8 cellular contexts compared by ENCODE assay signal in the genomic region with DNA sequence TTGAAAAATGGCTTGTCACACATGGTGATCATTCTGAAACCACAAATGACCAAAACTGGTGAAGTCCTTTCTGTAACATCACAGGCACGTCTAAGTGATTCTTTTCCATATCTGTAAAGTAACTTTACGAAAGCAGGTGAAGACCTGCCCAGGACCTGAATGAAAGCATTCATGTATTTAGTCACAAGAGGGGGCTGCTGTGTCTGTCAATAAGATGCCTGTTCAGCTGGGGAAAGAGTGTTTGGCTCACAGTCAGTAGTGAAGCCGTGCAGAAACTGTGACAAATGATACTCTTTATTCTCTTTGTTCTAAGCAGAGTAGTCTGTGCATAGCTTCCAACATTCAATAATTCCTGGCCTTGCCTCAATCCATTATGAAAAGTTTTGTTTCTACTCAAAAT.
A peak's percentile ranks its signal among the peaks of the same experiment; 100 is the strongest.
DNase-seq lines count a peak whose midpoint lies in the region; ATAC-seq and TF ChIP-seq lines count a peak whose summit lies in the region.

No MANE protein-coding gene starts in this region.

- H3K36me3 Mint-ChIP-seq in activated T-cell treated with anti-CD3 and anti-CD28 coated beads, Interleukin-2, amount 50 U/mL, for 72 hours (ENCODE audit: insufficient read depth in 2 of 2), result no peaks in the 10 kb centered on the region

- DNase-seq in left ventricle myocardium inferior (no peak), heart left ventricle (no peak), HuH-7.5 (ENCODE audit: low spot score) (peak; percentile 4), left lung (no peak), mesenchymal stem cell (no peak)
- DNase-seq in activated T-cell treated with anti-CD3 and anti-CD28 coated beads, Interleukin-2, amount 50 U/mL, for 72 hours, result peak; percentile 32 to 36
- no peak for DNase-seq in effector CD8-positive, alpha-beta T cell (lab: John Stamatoyannopoulos, UW)

- 12 to 21% (median 18%) methylated on average over 3 of the region's 3 CpGs for WGBS in heart left ventricle, 4 donors
- 52% methylated on average over 3 of the region's 3 CpGs for WGBS in mesenchymal stem cell

- H2BK12ac ChIP-seq in mesenchymal stem cell (ENCODE audit: low read length in 2 of 2), result no peak overlapping the region

- H3K18ac ChIP-seq in mesenchymal stem cell (ENCODE audit: low read depth in 1 of 2, low read length in 2 of 2), result no peak overlapping the region

- H3K4ac ChIP-seq in mesenchymal stem cell (ENCODE audit: low read depth in 1 of 2, low read length in 2 of 2), result no peak overlapping the region

- H4K91ac ChIP-seq in mesenchymal stem cell (ENCODE audit: low read length), result no peak overlapping the region

- H3K36me3 ChIP-seq in left ventricle myocardium inferior, result no peaks in the 10 kb centered on the region
- no peaks in the 10 kb centered on the region for H3K36me3 ChIP-seq in heart left ventricle
- H3K36me3 ChIP-seq in left lung, result no peaks in the 10 kb centered on the region
- H3K36me3 ChIP-seq in mesenchymal stem cell (ENCODE audit: control insufficient read depth in 1 of 2, insufficient read depth in 2 of 2, low read depth in 1 of 2, low read length in 2 of 2), result no peaks in the 10 kb centered on the region

- ATAC-seq in heart left ventricle (no peak), left lung (peak; percentile 67), HG02970 (IDR thresholded peaks at IDR 0.05; ENCODE audit: low FRiP score, unreplicated experiment) (no peak)
- ATAC-seq in activated T-cell treated with anti-CD3 and anti-CD28 coated beads, Interleukin-2, amount 50 U/mL, for 72 hours (replicated peaks in 1 of 2), result peak; percentile 85 to 91

- H3K9me3 ChIP-seq in left ventricle myocardium inferior (replicated peaks), result no peaks in the 10 kb centered on the region
- H3K9me3 ChIP-seq in heart left ventricle, result no peaks in the 10 kb centered on the region
- no peaks in the 10 kb centered on the region for H3K9me3 ChIP-seq in left lung
- no peaks in the 10 kb centered on the region for H3K9me3 ChIP-seq in mesenchymal stem cell (ENCODE audit: control insufficient read depth, low read length)

- H2BK120ac ChIP-seq in mesenchymal stem cell (ENCODE audit: low read depth, low read length), result no peak overlapping the region

- peak overlapping the region; percentile 88 for H3K27ac Mint-ChIP-seq in activated T-cell treated with anti-CD3 and anti-CD28 coated beads, Interleukin-2, amount 50 U/mL, for 72 hours

- no peak overlapping the region for H3K23ac ChIP-seq in mesenchymal stem cell (ENCODE audit: low read length in 2 of 2)

- TF ChIP-seq POLR2A in heart left ventricle (IDR thresholded peaks at IDR 0.05), result no peak

- no peak overlapping the region for H2BK15ac ChIP-seq in mesenchymal stem cell (ENCODE audit: low read depth, poor library complexity, severe bottlenecking)

- H2AK5ac ChIP-seq in mesenchymal stem cell (ENCODE audit: low read length, severe bottlenecking), result no peak overlapping the region

- no peak overlapping the region for H2AFZ ChIP-seq in mesenchymal stem cell (ENCODE audit: low read depth, low read length)

- H3K4me1 ChIP-seq in left ventricle myocardium inferior (no peaks in the 10 kb centered on the region), heart left ventricle (no peaks in the 10 kb centered on the region), left lung (no peaks in the 10 kb centered on the region), mesenchymal stem cell (ENCODE audit: control insufficient read depth, insufficient read depth, low read depth, low read length) (no peaks in the 10 kb centered on the region)

- peaks cover 44% of the 10 kb centered on the region for H3K4me1 Mint-ChIP-seq in activated T-cell treated with anti-CD3 and anti-CD28 coated beads, Interleukin-2, amount 50 U/mL, for 72 hours (ENCODE audit: low read depth)

- TF ChIP-seq CTCF in left ventricle myocardium inferior (IDR thresholded peaks at IDR 0.05; ENCODE audit: borderline replicate concordance) (peak; percentile 32), heart left ventricle (IDR thresholded peaks at IDR 0.05) (peak in 5 of 12 donors; percentile 8 to 26 (median 19)), left lung (IDR thresholded peaks at IDR 0.05) (no peak)

- intact Hi-C loops in left ventricle myocardium inferior (cut with micrococcal nuclease) (no loop called here), heart left ventricle (cut with DNase I) (no loop called here), left lung (cut with DNase I) (no loop called here)

- H4K8ac ChIP-seq in mesenchymal stem cell (ENCODE audit: low read length), result no peak overlapping the region

- H2BK5ac ChIP-seq in mesenchymal stem cell (ENCODE audit: low read depth, low read length, poor library complexity, severe bottlenecking), result no peak overlapping the region

- no peak overlapping the region for H3K27ac ChIP-seq in left ventricle myocardium inferior (replicated peaks)
- no peak overlapping the region for H3K27ac ChIP-seq in heart left ventricle
- no peak overlapping the region for H3K27ac ChIP-seq in left lung
- H3K27ac ChIP-seq in mesenchymal stem cell (ENCODE audit: low read length, poor library complexity, severe bottlenecking), result no peak overlapping the region

- no peak overlapping the region for H3K14ac ChIP-seq in mesenchymal stem cell (ENCODE audit: low read length in 2 of 2)

- no peaks in the 10 kb centered on the region for H3K79me1 ChIP-seq in mesenchymal stem cell (replicated peaks; ENCODE audit: low read length, poor library complexity, severe bottlenecking)

- H3K4me3 ChIP-seq in left ventricle myocardium inferior (no peak overlapping the region), heart left ventricle (no peak overlapping the region), left lung (no peak overlapping the region), mesenchymal stem cell (ENCODE audit: insufficient read depth in 1 of 2, low read depth in 1 of 2, low read length in 2 of 2) (no peak overlapping the region)

- H3K4me2 ChIP-seq in mesenchymal stem cell (ENCODE audit: low read length, poor library complexity, severe bottlenecking), result no peak overlapping the region

- H3K27me3 Mint-ChIP-seq in activated T-cell treated with anti-CD3 and anti-CD28 coated beads, Interleukin-2, amount 50 U/mL, for 72 hours (ENCODE audit: low read depth), result no peaks in the 10 kb centered on the region

- peaks cover 2% of the 10 kb centered on the region for H3K27me3 ChIP-seq in left ventricle myocardium inferior (ENCODE audit: low read depth)
- peaks cover 0 to 8% (median 0%) of the 10 kb centered on the region in 9 donors for H3K27me3 ChIP-seq in heart left ventricle
- no peaks in the 10 kb centered on the region for H3K27me3 ChIP-seq in left lung
- H3K27me3 ChIP-seq in mesenchymal stem cell (ENCODE audit: control insufficient read depth in 1 of 2, insufficient read depth in 1 of 2, low read length in 2 of 2), result peaks cover 0 to 10% of the 10 kb centered on the region in 2 experiments

- H3K9ac ChIP-seq in mesenchymal stem cell (ENCODE audit: low read length), result no peak overlapping the region

- peak overlapping the region; percentile 57 to 79 for H3K4me3 Mint-ChIP-seq in activated T-cell treated with anti-CD3 and anti-CD28 coated beads, Interleukin-2, amount 50 U/mL, for 72 hours

- H3K9me3 Mint-ChIP-seq in activated T-cell treated with anti-CD3 and anti-CD28 coated beads, Interleukin-2, amount 50 U/mL, for 72 hours, result no peaks in the 10 kb centered on the region

Comparison
In these comparisons a context has a peak if more than half of its experiments do, and no peak if none do; other contexts are left out.
1. DNase-seq: peak in HuH-7.5 (single experiment) and activated T-cell treated with anti-CD3 and anti-CD28 coated beads, Interleukin-2, amount 50 U/mL, for 72 hours (2 of 2); none in left ventricle myocardium inferior (single experiment), heart left ventricle (0 of 5), left lung (0 of 2), mesenchymal stem cell (single experiment) and effector CD8-positive, alpha-beta T cell (single experiment).
2. ATAC-seq: peak in activated T-cell treated with anti-CD3 and anti-CD28 coated beads, Interleukin-2, amount 50 U/mL, for 72 hours (2 of 2) and left lung (single experiment); none in heart left ventricle (0 of 4) and HG02970 (single experiment).